In genomic region chr1:27536004-27536757, GRCh38 we compare ENCODE assay signal across 11 cellular contexts. TPM values are rescaled to one million over a fixed set of nuclear protein-coding genes. Genes with fewer than 3 reads are reported as not detected.
DNase-seq lines count a peak whose midpoint lies in the region; ATAC-seq and TF ChIP-seq lines count a peak whose summit lies in the region.
"Had no signal": no experiment of that assay in that cellular context is flagged by ENCODE, and none has a peak within 500 bp of the region (broad histone marks: within the 10 kb centered on the region; RNA-seq: fewer than 3 reads in every experiment).

No MANE protein-coding gene starts in this region.

- H3K36me3 Mint-ChIP-seq in neural crest cell (ENCODE audit: low read depth): peaks cover 6% of the 10 kb centered on the region
- peaks cover 24% of the 10 kb centered on the region for H3K36me3 Mint-ChIP-seq in type B pancreatic cell
- H3K36me3 Mint-ChIP-seq in activated T-cell treated with anti-CD3 and anti-CD28 coated beads, Interleukin-2, amount 50 U/mL, for 4 hours (ENCODE audit: insufficient read depth): peaks cover 7% of the 10 kb centered on the region

- H3K27ac Mint-ChIP-seq in neural crest cell (ENCODE audit: unreplicated experiment) (peak overlapping the region; percentile 89), type B pancreatic cell (peak overlapping the region; percentile 71)
- H3K27ac Mint-ChIP-seq: activated T-helper 1 cell treated with anti-CD3 and anti-CD28 coated beads, Interleukin-12 subunit alpha, Interleukin-12 subunit beta, Interleukin-2, Interleukin-4 antibody, amounts not matched to agents 30 ng/mL and 10 ng/mL and 1 ng/mL, durations not matched to agents 14 hours and 24 hours and 36 hours had no signal

- ATAC-seq in gastroesophageal sphincter: peak; percentile 6
- ATAC-seq in activated T-cell treated with anti-CD3 and anti-CD28 coated beads, Interleukin-2, amount 50 U/mL, for 4 hours: no peak
- no peak for ATAC-seq in body of pancreas

- WGBS in gastroesophageal sphincter (ENCODE audit: low coverage in 1 of 2), 2 donors: 16% methylated on average over 10 of the region's 15 CpGs; no CpG with 5 or more reads in 1 of the 2 donors
- 80 to 93% methylated on average over 13 to 15 of the region's 15 CpGs for WGBS in body of pancreas, 2 donors

- H3K27me3 ChIP-seq in gastroesophageal sphincter (no peaks in the 10 kb centered on the region), body of pancreas (no peaks in the 10 kb centered on the region)
- H3K27me3 ChIP-seq: left lung had no signal

- TF ChIP-seq POLR2A in gastroesophageal sphincter (IDR thresholded peaks at IDR 0.05) (no peak), body of pancreas (IDR thresholded peaks at IDR 0.05) (no peak)

- no peak for TF ChIP-seq EP300 in gastroesophageal sphincter (IDR thresholded peaks at IDR 0.05)

- H3K9me3 Mint-ChIP-seq in neural crest cell: no peaks in the 10 kb centered on the region
- no peaks in the 10 kb centered on the region for H3K9me3 Mint-ChIP-seq in type B pancreatic cell
- H3K9me3 Mint-ChIP-seq in activated T-cell treated with anti-CD3 and anti-CD28 coated beads, Interleukin-2, amount 50 U/mL, for 4 hours: no peaks in the 10 kb centered on the region
- H3K9me3 Mint-ChIP-seq: activated T-helper 1 cell treated with anti-CD3 and anti-CD28 coated beads, Interleukin-12 subunit alpha, Interleukin-12 subunit beta, Interleukin-2, Interleukin-4 antibody, amounts not matched to agents 30 ng/mL and 10 ng/mL and 1 ng/mL, durations not matched to agents 14 hours and 24 hours and 36 hours had no signal

- H3K9me3 ChIP-seq in gastroesophageal sphincter (no peaks in the 10 kb centered on the region), body of pancreas (no peaks in the 10 kb centered on the region)
- H3K9me3 ChIP-seq: left lung had no signal

- intact Hi-C loops in body of pancreas (cut with DNase I): no loop called here

- H3K27me3 Mint-ChIP-seq in neural crest cell (ENCODE audit: low read depth) (no peaks in the 10 kb centered on the region), type B pancreatic cell (no peaks in the 10 kb centered on the region)
- H3K27me3 Mint-ChIP-seq in activated T-cell treated with anti-CD3 and anti-CD28 coated beads, Interleukin-2, amount 50 U/mL, for 4 hours (ENCODE audit: low read depth): no peaks in the 10 kb centered on the region

- H3K4me3 Mint-ChIP-seq in neural crest cell (peak overlapping the region; percentile 64), type B pancreatic cell (peak overlapping the region; percentile 32)
- H3K4me3 Mint-ChIP-seq in activated T-cell treated with anti-CD3 and anti-CD28 coated beads, Interleukin-2, amount 50 U/mL, for 4 hours: no peak overlapping the region
- H3K4me3 Mint-ChIP-seq: activated T-helper 1 cell treated with anti-CD3 and anti-CD28 coated beads, Interleukin-12 subunit alpha, Interleukin-12 subunit beta, Interleukin-2, Interleukin-4 antibody, amounts not matched to agents 30 ng/mL and 10 ng/mL and 1 ng/mL, durations not matched to agents 14 hours and 24 hours and 36 hours had no signal

- peaks cover 7 to 85% (median 47%) of the 10 kb centered on the region in 3 donors for H3K4me1 ChIP-seq in gastroesophageal sphincter
- H3K4me1 ChIP-seq in body of pancreas: peaks cover 15% of the 10 kb centered on the region

- H3K36me3 ChIP-seq in gastroesophageal sphincter (peaks cover 0 to 32% of the 10 kb centered on the region in 2 donors), body of pancreas (replicated peaks in 1 of 2; ENCODE audit: insufficient read depth in 1 of 2, low read depth in 2 of 2) (no peaks in the 10 kb centered on the region)

- TF ChIP-seq CTCF in gastroesophageal sphincter (IDR thresholded peaks at IDR 0.05) (no peak), neural crest cell (conservative IDR thresholded peaks at IDR 0.05) (no peak), type B pancreatic cell (conservative IDR thresholded peaks at IDR 0.05) (no peak), body of pancreas (IDR thresholded peaks at IDR 0.05) (no peak)

- H3K4me3 ChIP-seq in gastroesophageal sphincter: peak overlapping the region in 1 of 2 donors; percentile 0
- no peak overlapping the region for H3K4me3 ChIP-seq in body of pancreas
- H3K4me3 ChIP-seq: left lung had no signal

- H3K27ac ChIP-seq in gastroesophageal sphincter: peak overlapping the region; percentile 11 to 93 (median 85)
- no peak overlapping the region for H3K27ac ChIP-seq in body of pancreas

- peaks cover 49% of the 10 kb centered on the region for H3K4me1 Mint-ChIP-seq in neural crest cell
- peaks cover 58% of the 10 kb centered on the region for H3K4me1 Mint-ChIP-seq in type B pancreatic cell (ENCODE audit: unreplicated experiment)
- peaks cover 15% of the 10 kb centered on the region for H3K4me1 Mint-ChIP-seq in activated T-cell treated with anti-CD3 and anti-CD28 coated beads, Interleukin-2, amount 50 U/mL, for 4 hours (ENCODE audit: low read depth)

- DNase-seq in NCI-H82 (lab: John Stamatoyannopoulos, UW) (peak; percentile 45), NCI-H82 treated with DMSO at 0.1 percent for 48 hours (lab: John Stamatoyannopoulos, UW; ENCODE audit: unreplicated experiment) (no peak), neural crest cell (ENCODE audit: low read depth, low spot score) (no peak), type B pancreatic cell (ENCODE audit: extremely low spot score, unreplicated experiment) (no peak), iPS-NIHi7 (ENCODE audit: extremely low spot score) (no peak), body of pancreas (no peak)
- no peak for DNase-seq in activated T-cell treated with anti-CD3 and anti-CD28 coated beads, Interleukin-2, amount 50 U/mL, for 4 hours
- DNase-seq: stimulated activated CD4-positive, alpha-beta T cell treated with anti-CD3 and anti-CD28 coated beads, Interleukin-15, amount 100 ng/mL, for 24 hours had no signal

RNA-seq across cellular contexts. Expression of gene WASF2, which starts 46.2 kb away (rescaled TPM):
- total RNA-seq in gastroesophageal sphincter: 100 to 1,000 TPM in 1 of 4 donors, 10 to 100 TPM in 3; 74.7 to 107 (median 79.8) TPM
- total RNA-seq in neural crest cell: 81.9 and 83.1 TPM in 2 replicates
- total RNA-seq in type B pancreatic cell (ENCODE audit: low replicate concordance): 113 and 123 TPM in 2 replicates
- 10 to 100 TPM; 82.2 to 98.7 (median 87.1) TPM for total RNA-seq in activated T-cell treated with anti-CD3 and anti-CD28 coated beads, Interleukin-2, amount 50 U/mL, for 4 hours
- total RNA-seq in body of pancreas: 10 to 100 TPM; 28.0 to 36.1 TPM

Comparison
In these comparisons a context has a peak if more than half of its experiments do, and no peak if none do; other contexts are left out.
1. H3K27ac ChIP-seq: peak in gastroesophageal sphincter (4 of 4); none in body of pancreas (0 of 4).